In the genomic region with DNA sequence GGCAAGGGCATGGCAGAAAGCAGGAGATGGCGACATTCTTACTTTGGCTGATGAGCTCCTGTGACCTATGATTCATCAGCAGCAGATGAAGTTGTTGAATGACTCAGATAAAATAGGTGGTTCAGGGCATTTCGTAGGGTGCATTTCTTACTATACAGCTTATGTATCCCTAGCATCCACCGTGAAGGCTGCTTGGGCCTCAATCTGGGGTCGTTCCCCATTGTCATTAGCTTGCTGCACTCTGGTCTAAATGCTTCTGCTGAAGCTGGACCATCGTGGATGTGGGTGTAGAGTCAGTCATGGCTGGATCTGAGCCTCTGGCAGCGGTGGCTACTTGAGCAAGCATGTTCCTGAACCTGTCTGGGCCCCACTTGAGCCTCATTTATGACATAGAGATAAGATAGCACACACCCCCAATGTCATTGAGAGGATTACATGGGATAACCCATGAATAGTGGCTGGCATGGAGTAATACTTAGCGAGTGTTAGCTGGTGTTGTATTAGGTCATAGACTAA, we compare ENCODE assay signal across 8 cellular contexts. TPM values are rescaled to one million over a fixed set of nuclear protein-coding genes. Genes with fewer than 3 reads are reported as not detected.
DNase-seq lines count a peak whose midpoint lies in the region; ATAC-seq and TF ChIP-seq lines count a peak whose summit lies in the region.
"Not testable (repeated sequence)": the region's sequence is repeated elsewhere in the genome, so short reads cannot be mapped to it uniquely, and the experiment has no call there.

No MANE protein-coding gene starts in this region.

- not testable (repeated sequence) for H3K9me3 ChIP-seq in HCT116 (ENCODE audit: control insufficient read depth in 1 of 2, insufficient read depth in 1 of 2, low read depth in 1 of 2, low read length in 2 of 2)

- not testable (repeated sequence) for TF ChIP-seq RAD21 in HCT116 (IDR thresholded peaks at IDR 0.05; ENCODE audit: low read depth)

- not testable (repeated sequence) for BruUV-seq in HCT116 (replicated peaks; lab: Mats Ljungman, UMichigan)

- TF ChIP-seq POLR2A in HCT116 (IDR thresholded peaks at IDR 0.05; ENCODE audit: borderline replicate concordance, extremely low read depth, insufficient read depth, insufficient read length) = not testable (repeated sequence)

- H2AFZ ChIP-seq in HCT116 (ENCODE audit: low read depth, low read length, poor library complexity, severe bottlenecking) = not testable (repeated sequence)

- RAD21 ChIA-PET in HCT116 (lab: Charles Lee; ENCODE audit: low non-redundant PET in 1 of 2, low total read pairs in 2 of 2, uncharacterized antibody in 2 of 2, unreplicated experiment in 2 of 2) = not testable (repeated sequence)

- CTCF ChIA-PET in HCT116 (lab: Charles Lee) = not testable (repeated sequence)

- H3K27me3 ChIP-seq in HCT116 (ENCODE audit: insufficient read depth, low read length); brain microvascular endothelial cell (replicated peaks): not testable (repeated sequence)

- TF ChIP-seq CTCF in CD14-positive monocyte (IDR thresholded peaks at IDR 0.05); HCT116 (IDR thresholded peaks at IDR 0.05 in 2 of 3, conservative IDR thresholded peaks at IDR 0.05 in 1 of 3; ENCODE audit: borderline replicate concordance in 1 of 3, insufficient read depth in 1 of 3, low read depth in 2 of 3, low read length in 2 of 3); brain microvascular endothelial cell (IDR thresholded peaks at IDR 0.05; ENCODE audit: low read depth, low read length, missing control alignments): not testable (repeated sequence)

- H3K4me1 Mint-ChIP-seq in CD14-positive monocyte; activated T-cell treated with anti-CD3 and anti-CD28 coated beads, Interleukin-2, amount 50 U/mL, for 4 hours (ENCODE audit: low read depth); memory B cell; stimulated activated memory B cell treated with anti-CD40 and anti-IgM and Interleukin-4, amounts not matched to agents 10 μg/mL and 1 μg/mL and 100 μg/mL, for 72 hours: not testable (repeated sequence)

- not testable (repeated sequence) for H3K4me3 Mint-ChIP-seq in CD14-positive monocyte; activated T-cell treated with anti-CD3 and anti-CD28 coated beads, Interleukin-2, amount 50 U/mL, for 4 hours; memory B cell; stimulated activated memory B cell treated with anti-CD40 and anti-IgM and Interleukin-4, amounts not matched to agents 10 μg/mL and 1 μg/mL and 100 μg/mL, for 72 hours

- 0 out of 2 replicates have a peak overlapping the region, but pooled peaks have one; percentile 30 for H3K9ac ChIP-seq in HCT116 (ENCODE audit: low read length)

- not testable (repeated sequence) for H3K36me3 ChIP-seq in HCT116 (ENCODE audit: control insufficient read depth in 1 of 2, insufficient read depth in 2 of 2, low read length in 2 of 2); brain microvascular endothelial cell (replicated peaks)

- in situ Hi-C loops in brain microvascular endothelial cell (cut with HindIII; ENCODE audit: low pct_ligation_motif_present, low sequenced_read_pairs) = not testable (repeated sequence)

- H3K4me2 ChIP-seq in HCT116 (ENCODE audit: low read length) = peak overlapping the region; percentile 64

- not testable (repeated sequence) for H4K20me1 ChIP-seq in HCT116 (ENCODE audit: insufficient read depth)

- peak; percentile 61 for DNase-seq in CD14-positive monocyte (ENCODE audit: low spot score)
- DNase-seq in HCT116 (ENCODE audit: low read depth, low spot score); activated T-cell treated with anti-CD3 and anti-CD28 coated beads, Interleukin-2, amount 50 U/mL, for 4 hours; brain microvascular endothelial cell; memory B cell (ENCODE audit: low spot score in 2 of 2): not testable (repeated sequence)
- peak; percentile 23 for DNase-seq in RPMI7951 (ENCODE audit: low read depth)
- DNase-seq in fibroblast of peridontal ligament (ENCODE audit: extremely low read depth) = peak; percentile 36

- H3K79me2 ChIP-seq in HCT116 (ENCODE audit: insufficient read depth, low read length) = not testable (repeated sequence)

- peaks cover 12 to 16% of the 10 kb centered on the region in 2 donors for H3K36me3 Mint-ChIP-seq in CD14-positive monocyte
- H3K36me3 Mint-ChIP-seq in activated T-cell treated with anti-CD3 and anti-CD28 coated beads, Interleukin-2, amount 50 U/mL, for 4 hours (ENCODE audit: insufficient read depth); memory B cell: not testable (repeated sequence)
- peaks cover 12% of the 10 kb centered on the region for H3K36me3 Mint-ChIP-seq in stimulated activated memory B cell treated with anti-CD40 and anti-IgM and Interleukin-4, amounts not matched to agents 10 μg/mL and 1 μg/mL and 100 μg/mL, for 72 hours

- H3K27ac ChIP-seq in HCT116 (ENCODE audit: low read depth, low read length) = peak overlapping the region; percentile 51; the same call in 1 of the 2 replicates
- H3K27ac ChIP-seq in brain microvascular endothelial cell = peak overlapping the region; percentile 56

- not testable (repeated sequence) for H3K4me3 ChIP-seq in HCT116 (replicated peaks in 1 of 2; ENCODE audit: low read depth in 1 of 2, low read length in 2 of 2); brain microvascular endothelial cell (ENCODE audit: low read depth, low read length)

- H3K27me3 Mint-ChIP-seq in CD14-positive monocyte (ENCODE audit: low read depth in 3 of 3); activated T-cell treated with anti-CD3 and anti-CD28 coated beads, Interleukin-2, amount 50 U/mL, for 4 hours (ENCODE audit: low read depth); memory B cell; stimulated activated memory B cell treated with anti-CD40 and anti-IgM and Interleukin-4, amounts not matched to agents 10 μg/mL and 1 μg/mL and 100 μg/mL, for 72 hours: not testable (repeated sequence)

- intact Hi-C loops in CD14-positive monocyte (cut with micrococcal nuclease); HCT116 (cut with micrococcal nuclease): not testable (repeated sequence)

- H3K4me1 ChIP-seq in HCT116 (ENCODE audit: control insufficient read depth in 1 of 2, insufficient read depth in 2 of 2, low read length in 2 of 2) = not testable (repeated sequence)

- POLR2A ChIA-PET in HCT116 (lab: Charles Lee) = interaction anchor here (0.5 kb wide), 1 partner anchor 41 kb away, joined by 4 read pairs; no protein-coding TSS in a partner anchor

- H3K27ac Mint-ChIP-seq in CD14-positive monocyte = peak overlapping the region in 3 of 7 donors; percentile 25 to 90 (median 68)
- H3K27ac Mint-ChIP-seq in memory B cell; stimulated activated memory B cell treated with anti-CD40 and anti-IgM and Interleukin-4, amounts not matched to agents 10 μg/mL and 1 μg/mL and 100 μg/mL, for 72 hours: not testable (repeated sequence)

- not testable (repeated sequence) for H3K9me3 Mint-ChIP-seq in CD14-positive monocyte; activated T-cell treated with anti-CD3 and anti-CD28 coated beads, Interleukin-2, amount 50 U/mL, for 4 hours; memory B cell; stimulated activated memory B cell treated with anti-CD40 and anti-IgM and Interleukin-4, amounts not matched to agents 10 μg/mL and 1 μg/mL and 100 μg/mL, for 72 hours

- not testable (repeated sequence) for H3K9me2 ChIP-seq in HCT116 (ENCODE audit: insufficient read depth)

- peak; percentile 85 for ATAC-seq in HCT116
- ATAC-seq in activated T-cell treated with anti-CD3 and anti-CD28 coated beads, Interleukin-2, amount 50 U/mL, for 4 hours = peak; percentile 90
- peak; percentile 8 for ATAC-seq in memory B cell (ENCODE audit: low read depth)
- ATAC-seq in stimulated activated memory B cell treated with anti-CD40 and anti-IgM and Interleukin-4, amounts not matched to agents 10 μg/mL and 1 μg/mL and 100 μg/mL, for 72 hours = peak; percentile 85

TF ChIP-seq in HCT116, 20 proteins besides CTCF, POLR2A, EP300 and RAD21:
- 0 out of 2 replicates have a peak, but pooled peaks have one; percentile 28 for TF ChIP-seq JUND (IDR thresholded peaks at IDR 0.05)

RNA-seq across cellular contexts. Expression of gene KCTD7, which starts 44.5 kb away (rescaled TPM):
- polyA plus RNA-seq in CD14-positive monocyte = 1 to 10 TPM; 1.8 to 2.7 TPM
- 3.9 TPM for total RNA-seq in HCT116 (2021; ENCODE audit: unreplicated experiment)
- 1.9 and 2.6 TPM in 2 replicates for polyA plus RNA-seq in HCT116 (2012)
- total RNA-seq in RPMI7951 (2014; rRNA removed; shearing (Covaris generic)) = 7.2 and 7.9 TPM in 2 replicates
- 1 to 10 TPM; 3.1 to 3.9 (median 3.6) TPM for total RNA-seq in activated T-cell treated with anti-CD3 and anti-CD28 coated beads, Interleukin-2, amount 50 U/mL, for 4 hours

Comparison
In these comparisons a context has a peak if more than half of its experiments do, and no peak if none do; other contexts are left out.
1. ATAC-seq: peak in every context shown above with its lines; median percentile 90 in activated T-cell treated with anti-CD3 and anti-CD28 coated beads, Interleukin-2, amount 50 U/mL, for 4 hours; 85 in HCT116; 85 in stimulated activated memory B cell treated with anti-CD40 and anti-IgM and Interleukin-4, amounts not matched to agents 10 μg/mL and 1 μg/mL and 100 μg/mL, for 72 hours; 8 in memory B cell.